In genomic region chr14:24238527-24239037, GRCh38 we compare ENCODE assay signal across 15 cellular contexts. TPM values are rescaled to one million over a fixed set of nuclear protein-coding genes. Genes with fewer than 3 reads are reported as not detected.
DNase-seq lines count a peak whose midpoint lies in the region; ATAC-seq and TF ChIP-seq lines count a peak whose summit lies in the region.
"Had no signal": no experiment of that assay in that cellular context is flagged by ENCODE, and none has a peak within 500 bp of the region (broad histone marks: within the 10 kb centered on the region; RNA-seq: fewer than 3 reads in every experiment).

No MANE protein-coding gene starts in this region.

- H3K4me3 ChIP-seq in SK-N-MC, result no peak overlapping the region
- H3K4me3 ChIP-seq in smooth muscle cell, result no peak overlapping the region
- no peak overlapping the region for H3K4me3 ChIP-seq in vagina
- H3K4me3 ChIP-seq: colonic mucosa, ovary, upper lobe of right lung had no signal

- H3K4me3 Mint-ChIP-seq in activated T-cell treated with anti-CD3 and anti-CD28 coated beads, Interleukin-2, amount 50 U/mL, for 72 hours, result no peak overlapping the region
- no peak overlapping the region for H3K4me3 Mint-ChIP-seq in activated T-cell treated with anti-CD3 and anti-CD28 coated beads, Interleukin-2, amount 50 U/mL, for 4 hours
- H3K4me3 Mint-ChIP-seq in endothelial cell (ENCODE audit: unreplicated experiment), result peak overlapping the region; percentile 58
- H3K4me3 Mint-ChIP-seq: memory B cell had no signal

- intact Hi-C loops in vagina (cut with DNase I), result no loop called here

- 98% methylated on average over 5 of the region's 5 CpGs for WGBS in smooth muscle cell (ENCODE audit: low lambda C conversion rate)

- no peaks in the 10 kb centered on the region for H3K27me3 Mint-ChIP-seq in activated T-cell treated with anti-CD3 and anti-CD28 coated beads, Interleukin-2, amount 50 U/mL, for 72 hours (ENCODE audit: low read depth)
- H3K27me3 Mint-ChIP-seq in activated T-cell treated with anti-CD3 and anti-CD28 coated beads, Interleukin-2, amount 50 U/mL, for 4 hours (ENCODE audit: low read depth), result no peaks in the 10 kb centered on the region
- peaks cover 6% of the 10 kb centered on the region for H3K27me3 Mint-ChIP-seq in endothelial cell (ENCODE audit: unreplicated experiment)
- H3K27me3 Mint-ChIP-seq: memory B cell had no signal

- H3F3A ChIP-seq in smooth muscle cell (ENCODE audit: low read depth), result peaks cover 28% of the 10 kb centered on the region

- H3K36me3 ChIP-seq in SK-N-MC (ENCODE audit: insufficient read depth, low read length) (peaks cover 74% of the 10 kb centered on the region), smooth muscle cell (ENCODE audit: low read depth) (no peaks in the 10 kb centered on the region), vagina (peaks cover 0 to 54% of the 10 kb centered on the region in 2 donors)
- H3K36me3 ChIP-seq: colonic mucosa, ovary had no signal

- peaks cover 24% of the 10 kb centered on the region for H4K20me1 ChIP-seq in smooth muscle cell (ENCODE audit: low read depth)

- H3K36me3 Mint-ChIP-seq in activated T-cell treated with anti-CD3 and anti-CD28 coated beads, Interleukin-2, amount 50 U/mL, for 72 hours (ENCODE audit: insufficient read depth in 2 of 2), result peaks cover 15 to 16% of the 10 kb centered on the region in 2 donors
- H3K36me3 Mint-ChIP-seq in activated T-cell treated with anti-CD3 and anti-CD28 coated beads, Interleukin-2, amount 50 U/mL, for 4 hours (ENCODE audit: insufficient read depth), result peaks cover 53% of the 10 kb centered on the region
- peaks cover 43% of the 10 kb centered on the region for H3K36me3 Mint-ChIP-seq in endothelial cell (ENCODE audit: low read depth, unreplicated experiment)

- no peak overlapping the region for H3K4me2 ChIP-seq in smooth muscle cell

- H3K9me3 ChIP-seq in SK-N-MC (ENCODE audit: low read depth, low read length) (no peaks in the 10 kb centered on the region), smooth muscle cell (replicated peaks; ENCODE audit: low read depth) (no peaks in the 10 kb centered on the region), vagina (no peaks in the 10 kb centered on the region)
- H3K9me3 ChIP-seq: colonic mucosa, ovary, upper lobe of right lung had no signal

- ATAC-seq in activated T-cell treated with anti-CD3 and anti-CD28 coated beads, Interleukin-2, amount 50 U/mL, for 72 hours (replicated peaks in 1 of 2), result no peak
- ATAC-seq in activated T-cell treated with anti-CD3 and anti-CD28 coated beads, Interleukin-2, amount 50 U/mL, for 4 hours, result no peak
- ATAC-seq: upper lobe of right lung had no signal

- peaks cover 79% of the 10 kb centered on the region for H3K4me1 Mint-ChIP-seq in activated T-cell treated with anti-CD3 and anti-CD28 coated beads, Interleukin-2, amount 50 U/mL, for 72 hours (ENCODE audit: low read depth)
- H3K4me1 Mint-ChIP-seq in activated T-cell treated with anti-CD3 and anti-CD28 coated beads, Interleukin-2, amount 50 U/mL, for 4 hours (ENCODE audit: low read depth), result peaks cover 76% of the 10 kb centered on the region
- peaks cover 9% of the 10 kb centered on the region for H3K4me1 Mint-ChIP-seq in endothelial cell (ENCODE audit: unreplicated experiment)

- H3K9me3 Mint-ChIP-seq in activated T-cell treated with anti-CD3 and anti-CD28 coated beads, Interleukin-2, amount 50 U/mL, for 72 hours, result no peaks in the 10 kb centered on the region
- no peaks in the 10 kb centered on the region for H3K9me3 Mint-ChIP-seq in activated T-cell treated with anti-CD3 and anti-CD28 coated beads, Interleukin-2, amount 50 U/mL, for 4 hours
- no peaks in the 10 kb centered on the region for H3K9me3 Mint-ChIP-seq in endothelial cell (ENCODE audit: unreplicated experiment)
- H3K9me3 Mint-ChIP-seq: memory B cell had no signal

- H3K4me1 ChIP-seq in smooth muscle cell (ENCODE audit: low read depth) (peaks cover 10% of the 10 kb centered on the region), vagina (peaks cover 55% of the 10 kb centered on the region)

- peak overlapping the region; percentile 46; the same call in 1 of the 2 replicates for H3K27ac ChIP-seq in SK-N-MC
- H3K27ac ChIP-seq in smooth muscle cell (ENCODE audit: low read depth), result peak overlapping the region; percentile 7
- H3K27ac ChIP-seq in vagina, result no peak overlapping the region
- H3K27ac ChIP-seq: colonic mucosa, ovary, upper lobe of right lung had no signal

- TF ChIP-seq CTCF in endothelial cell (IDR thresholded peaks at IDR 0.05; ENCODE audit: unreplicated experiment) (no peak), smooth muscle cell (IDR thresholded peaks at IDR 0.05; ENCODE audit: borderline replicate concordance, insufficient read depth, poor library complexity, severe bottlenecking) (no peak), vagina (IDR thresholded peaks at IDR 0.05) (no peak)

- peaks cover 52% of the 10 kb centered on the region for H3K79me2 ChIP-seq in smooth muscle cell (ENCODE audit: low read depth)

- H3K9ac ChIP-seq in SK-N-MC (ENCODE audit: insufficient read length), result no peak overlapping the region
- H3K9ac ChIP-seq in smooth muscle cell (ENCODE audit: low read depth), result no peak overlapping the region

- H2AFZ ChIP-seq in smooth muscle cell (ENCODE audit: low read depth), result no peak overlapping the region

- H3K27me3 ChIP-seq in smooth muscle cell (ENCODE audit: low read depth), result no peaks in the 10 kb centered on the region
- no peaks in the 10 kb centered on the region for H3K27me3 ChIP-seq in vagina
- H3K27me3 ChIP-seq: colonic mucosa, ovary, upper lobe of right lung had no signal

- no peak for DNase-seq in activated T-cell treated with anti-CD3 and anti-CD28 coated beads, Interleukin-2, amount 50 U/mL, for 72 hours
- DNase-seq in activated T-cell treated with anti-CD3 and anti-CD28 coated beads, Interleukin-2, amount 50 U/mL, for 4 hours, result no peak
- no peak for DNase-seq in SK-N-MC (ENCODE audit: low read depth, low spot score)
- no peak for DNase-seq in endothelial cell (ENCODE audit: low spot score)
- DNase-seq in smooth muscle cell (lab: John Stamatoyannopoulos, UW; ENCODE audit: unreplicated experiment), result no peak
- DNase-seq in vagina (ENCODE audit: extremely low spot score in 2 of 2), result no peak
- DNase-seq in NCI-H2107 (lab: John Stamatoyannopoulos, UW), result no peak
- no peak for DNase-seq in HuH-7 (ENCODE audit: low spot score)
- DNase-seq: colonic mucosa, DMS153, NCI-H1105, NCI-H446, ovary, upper lobe of right lung had no signal

- H3K27ac Mint-ChIP-seq in activated T-cell treated with anti-CD3 and anti-CD28 coated beads, Interleukin-2, amount 50 U/mL, for 72 hours, result peak overlapping the region; percentile 36
- no peak overlapping the region for H3K27ac Mint-ChIP-seq in endothelial cell (ENCODE audit: unreplicated experiment)
- H3K27ac Mint-ChIP-seq: memory B cell had no signal

- no peak for TF ChIP-seq POLR2A in vagina (IDR thresholded peaks at IDR 0.05)

RNA-seq across cellular contexts. Expression of gene TINF2, which starts 3.8 kb away (rescaled TPM):
- 100 to 1,000 TPM in 1 of 2 donors, 10 to 100 TPM in 1; 87.7 to 103 TPM for total RNA-seq in activated T-cell treated with anti-CD3 and anti-CD28 coated beads, Interleukin-2, amount 50 U/mL, for 72 hours
- 100 to 1,000 TPM in 2 of 3 donors, 10 to 100 TPM in 1; 87.2 to 110 (median 103) TPM for total RNA-seq in activated T-cell treated with anti-CD3 and anti-CD28 coated beads, Interleukin-2, amount 50 U/mL, for 4 hours
- total RNA-seq in endothelial cell (ENCODE audit: unreplicated experiment) (25.4 TPM), smooth muscle cell (27.9 and 38.8 TPM in 2 replicates), vagina (64.1 TPM)
- polyA plus RNA-seq in smooth muscle cell, result 43.6 and 52.5 TPM in 2 replicates

RNA-seq across cellular contexts. Expression of gene GMPR2, which starts 5.9 kb away (rescaled TPM):
- total RNA-seq in activated T-cell treated with anti-CD3 and anti-CD28 coated beads, Interleukin-2, amount 50 U/mL, for 72 hours, result 10 to 100 TPM; 67.5 to 75.5 TPM
- total RNA-seq in activated T-cell treated with anti-CD3 and anti-CD28 coated beads, Interleukin-2, amount 50 U/mL, for 4 hours, result 10 to 100 TPM; 29.6 to 30.8 (median 29.7) TPM
- total RNA-seq in endothelial cell (ENCODE audit: unreplicated experiment), result 61.3 TPM
- total RNA-seq in smooth muscle cell, result 38.8 and 65.0 TPM in 2 replicates
- polyA plus RNA-seq in smooth muscle cell, result 43.4 and 55.9 TPM in 2 replicates
- total RNA-seq in vagina, result 35.6 TPM

RNA-seq across cellular contexts. Expression of gene NEDD8, which starts 6.4 kb away (rescaled TPM):
- 100 to 1,000 TPM; 127 to 148 TPM for total RNA-seq in activated T-cell treated with anti-CD3 and anti-CD28 coated beads, Interleukin-2, amount 50 U/mL, for 72 hours
- total RNA-seq in activated T-cell treated with anti-CD3 and anti-CD28 coated beads, Interleukin-2, amount 50 U/mL, for 4 hours, result 100 to 1,000 TPM; 197 to 217 (median 205) TPM
- total RNA-seq in endothelial cell (ENCODE audit: unreplicated experiment) (154 TPM), smooth muscle cell (209 and 211 TPM in 2 replicates), vagina (140 TPM)
- polyA plus RNA-seq in smooth muscle cell, result 375 and 432 TPM in 2 replicates

RNA-seq across cellular contexts. Expression of gene MDP1, which starts 22.7 kb away (rescaled TPM):
- total RNA-seq in activated T-cell treated with anti-CD3 and anti-CD28 coated beads, Interleukin-2, amount 50 U/mL, for 72 hours, result 10 to 100 TPM; 16.8 to 20.2 TPM
- total RNA-seq in activated T-cell treated with anti-CD3 and anti-CD28 coated beads, Interleukin-2, amount 50 U/mL, for 4 hours, result 10 to 100 TPM; 16.3 to 19.5 (median 18.4) TPM
- total RNA-seq in endothelial cell (ENCODE audit: unreplicated experiment) (17.4 TPM), smooth muscle cell (31.0 and 33.0 TPM in 2 replicates), vagina (32.7 TPM)
- 36.8 and 42.3 TPM in 2 replicates for polyA plus RNA-seq in smooth muscle cell

RNA-seq across cellular contexts. Expression of gene TGM1, which starts 24.4 kb away (rescaled TPM):
- total RNA-seq in activated T-cell treated with anti-CD3 and anti-CD28 coated beads, Interleukin-2, amount 50 U/mL, for 72 hours, result 10 to 100 TPM in 1 of 2 donors, 1 to 10 TPM in 1; 9.3 to 14.0 TPM
- total RNA-seq in activated T-cell treated with anti-CD3 and anti-CD28 coated beads, Interleukin-2, amount 50 U/mL, for 4 hours, result 1 to 10 TPM; 2.6 to 8.1 (median 2.6) TPM
- 1.7 TPM for total RNA-seq in endothelial cell (ENCODE audit: unreplicated experiment)
- 4.1 and 13.6 TPM in 2 replicates for total RNA-seq in smooth muscle cell
- polyA plus RNA-seq in smooth muscle cell, result 1.6 and 7.7 TPM in 2 replicates
- 269 TPM for total RNA-seq in vagina
